Comparison of ENCODE assay signal across 1 cellular context in the genomic region with DNA sequence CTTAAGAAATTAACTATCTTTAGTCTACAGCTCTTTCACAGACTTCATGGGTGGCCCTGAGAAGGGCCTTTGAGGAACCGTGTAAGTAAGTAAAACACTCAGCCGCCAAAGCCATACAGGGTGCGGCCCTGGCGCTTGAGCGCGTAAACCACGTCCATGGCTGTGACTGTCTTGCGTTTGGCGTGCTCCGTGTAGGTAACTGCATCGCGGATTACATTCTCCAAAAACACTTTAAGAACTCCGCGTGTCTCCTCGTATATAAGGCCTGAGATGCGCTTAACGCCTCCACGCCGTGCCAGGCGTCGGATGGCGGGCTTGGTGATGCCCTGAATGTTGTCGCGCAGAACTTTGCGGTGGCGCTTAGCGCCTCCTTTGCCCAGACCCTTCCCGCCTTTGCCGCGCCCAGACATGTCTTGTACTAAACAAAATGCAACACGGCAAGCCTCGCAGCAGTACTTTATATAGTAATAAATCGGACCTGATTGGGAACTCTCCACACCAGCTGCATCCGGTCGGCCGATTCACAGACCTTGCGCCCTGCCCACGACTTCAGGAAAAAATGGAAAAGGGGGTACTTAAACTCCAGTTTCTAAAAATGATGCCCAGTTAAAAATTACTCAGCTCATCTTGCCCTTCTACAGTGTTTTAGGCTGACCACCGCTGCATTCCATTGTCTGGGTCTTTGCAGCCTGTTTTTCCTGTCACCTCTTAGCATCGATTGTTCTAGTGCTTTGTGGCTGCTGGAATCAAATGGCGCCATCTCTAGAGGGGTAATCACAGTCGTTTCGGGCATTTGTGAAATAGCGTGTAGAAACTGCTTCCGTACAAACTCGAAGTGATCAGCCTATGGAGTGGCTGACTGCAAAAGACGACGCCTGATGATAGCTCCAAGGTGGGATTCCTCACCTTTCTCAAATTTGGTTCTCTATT.
TF ChIP-seq lines count a peak whose summit lies in the region.

No MANE protein-coding gene starts in this region.

TF ChIP-seq in H1, 55 proteins besides CTCF, POLR2A, EP300 and RAD21:
- TF ChIP-seq, protein P1, sequence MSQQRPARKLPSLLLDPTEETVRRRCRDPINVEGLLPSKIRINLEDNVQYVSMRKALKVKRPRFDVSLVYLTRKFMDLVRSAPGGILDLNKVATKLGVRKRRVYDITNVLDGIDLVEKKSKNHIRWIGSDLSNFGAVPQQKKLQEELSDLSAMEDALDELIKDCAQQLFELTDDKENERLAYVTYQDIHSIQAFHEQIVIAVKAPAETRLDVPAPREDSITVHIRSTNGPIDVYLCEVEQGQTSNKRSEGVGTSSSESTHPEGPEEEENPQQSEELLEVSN (IDR thresholded peaks at IDR 0.05) = peak; percentile 74
- no peak for TF ChIP-seq MAFK (IDR thresholded peaks at IDR 0.05; ENCODE audit: low read depth, low read length)
- TF ChIP-seq HDAC6 (IDR thresholded peaks at IDR 0.05; ENCODE audit: low read depth, low read length) = no peak
- no peak for TF ChIP-seq SP2 (IDR thresholded peaks at IDR 0.05; ENCODE audit: low read length)
- TF ChIP-seq POLR2AphosphoS5 (IDR thresholded peaks at IDR 0.05; ENCODE audit: low read depth, low read length) = peak; percentile 99
- peak; percentile 41; the same call in 1 of the 2 replicates for TF ChIP-seq CREB1 (IDR thresholded peaks at IDR 0.05)
- TF ChIP-seq, protein P2, sequence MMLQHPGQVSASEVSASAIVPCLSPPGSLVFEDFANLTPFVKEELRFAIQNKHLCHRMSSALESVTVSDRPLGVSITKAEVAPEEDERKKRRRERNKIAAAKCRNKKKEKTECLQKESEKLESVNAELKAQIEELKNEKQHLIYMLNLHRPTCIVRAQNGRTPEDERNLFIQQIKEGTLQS (IDR thresholded peaks at IDR 0.05; ENCODE audit: insufficient read depth, low read depth, low read length) = no peak
- TF ChIP-seq JUN (IDR thresholded peaks at IDR 0.05; ENCODE audit: low read depth, low read length) = no peak
- TF ChIP-seq PHF8 (conservative IDR thresholded peaks at IDR 0.05; ENCODE audit: low read depth, low read length) = 0 out of 2 replicates have a peak, but pooled peaks have one; percentile 55
- peak; percentile 97 for TF ChIP-seq TAF1 (IDR thresholded peaks at IDR 0.05; ENCODE audit: low read depth, low read length)
- TF ChIP-seq RFX5 (IDR thresholded peaks at IDR 0.05; ENCODE audit: borderline replicate concordance, low read depth, low read length) = no peak
- TF ChIP-seq TBP (IDR thresholded peaks at IDR 0.05; ENCODE audit: low read depth, low read length) = peak; percentile 98
- no peak for TF ChIP-seq BCL11A (IDR thresholded peaks at IDR 0.05; ENCODE audit: low read depth in 2 of 2, low read length in 2 of 2)
- TF ChIP-seq CBX8 (IDR thresholded peaks at IDR 0.05; ENCODE audit: borderline replicate concordance, low read depth, low read length) = no peak
- peak; percentile 57; the same call in 1 of the 2 replicates for TF ChIP-seq YY1 (IDR thresholded peaks at IDR 0.05; ENCODE audit: low read depth, low read length)
- peak; percentile 55 for TF ChIP-seq CHD1 (IDR thresholded peaks at IDR 0.05; ENCODE audit: low read depth, low read length)
- TF ChIP-seq CEBPB (IDR thresholded peaks at IDR 0.05; ENCODE audit: low read depth, low read length) = no peak
- no peak for TF ChIP-seq NRF1 (IDR thresholded peaks at IDR 0.05; ENCODE audit: low read depth, low read length)
- TF ChIP-seq KDM5A (IDR thresholded peaks at IDR 0.05; ENCODE audit: low read length) = no peak
- TF ChIP-seq TAF7 (optimal IDR thresholded peaks at IDR 0.05; ENCODE audit: borderline replicate concordance, low read depth, low read length) = peak; percentile 96
- no peak for TF ChIP-seq SUZ12 (IDR thresholded peaks at IDR 0.05; ENCODE audit: low read length)
- TF ChIP-seq CTBP2 (IDR thresholded peaks at IDR 0.05; ENCODE audit: borderline replicate concordance, insufficient read depth, insufficient read length, low read length) = no peak
- TF ChIP-seq ATF2 (IDR thresholded peaks at IDR 0.05; ENCODE audit: low read length) = peak; percentile 86
- TF ChIP-seq GTF2F1 (IDR thresholded peaks at IDR 0.05; ENCODE audit: borderline replicate concordance, low read depth, low read length) = peak; percentile 96
- no peak for TF ChIP-seq ZNF274 (IDR thresholded peaks at IDR 0.05; ENCODE audit: borderline replicate concordance, extremely low read depth, low read length)
- no peak for TF ChIP-seq USF2 (IDR thresholded peaks at IDR 0.05; ENCODE audit: low read length)
- TF ChIP-seq HDAC2 (IDR thresholded peaks at IDR 0.05; ENCODE audit: borderline replicate concordance in 1 of 2, low read depth in 2 of 2, low read length in 2 of 2) = no peak
- TF ChIP-seq RBBP5 (IDR thresholded peaks at IDR 0.05; ENCODE audit: borderline replicate concordance, low read depth, low read length) = no peak
- TF ChIP-seq SIRT6 (IDR thresholded peaks at IDR 0.05; ENCODE audit: low read length) = no peak
- no peak for TF ChIP-seq ASH2L (IDR thresholded peaks at IDR 0.05; ENCODE audit: low read length)
- no peak for TF ChIP-seq SIX5 (IDR thresholded peaks at IDR 0.05; ENCODE audit: low read depth, low read length)
- TF ChIP-seq SP1 (IDR thresholded peaks at IDR 0.05; ENCODE audit: low read depth, low read length) = peak; percentile 80
- TF ChIP-seq RXRA (IDR thresholded peaks at IDR 0.05; ENCODE audit: insufficient read depth, low read depth, low read length) = no peak
- no peak for TF ChIP-seq KDM4A (IDR thresholded peaks at IDR 0.05; ENCODE audit: low read depth, low read length, severe bottlenecking)
- peak; percentile 92 for TF ChIP-seq SP4 (IDR thresholded peaks at IDR 0.05; ENCODE audit: low read length)
- TF ChIP-seq FOSL1 (IDR thresholded peaks at IDR 0.05; ENCODE audit: insufficient read depth, low read depth, low read length) = no peak
- no peak for TF ChIP-seq CBX5 (IDR thresholded peaks at IDR 0.05; ENCODE audit: low read depth, low read length)
- TF ChIP-seq SRF (IDR thresholded peaks at IDR 0.05; ENCODE audit: low read depth, low read length) = no peak
- TF ChIP-seq BACH1 (IDR thresholded peaks at IDR 0.05; ENCODE audit: low read length) = no peak
- TF ChIP-seq POU5F1 (IDR thresholded peaks at IDR 0.05; ENCODE audit: low read depth, low read length) = no peak
- peak; percentile 48 to 53; a peak in 1 of 4 replicates for TF ChIP-seq SIN3A (conservative IDR thresholded peaks at IDR 0.05 in 1 of 2, IDR thresholded peaks at IDR 0.05 in 1 of 2; ENCODE audit: low read depth in 1 of 2, low read length in 2 of 2)
- TF ChIP-seq NANOG (IDR thresholded peaks at IDR 0.05; ENCODE audit: insufficient read depth, low read depth, low read length, poor library complexity, severe bottlenecking) = no peak
- no peak for TF ChIP-seq EZH2 (IDR thresholded peaks at IDR 0.05; ENCODE audit: low read depth, low read length, severe bottlenecking)
- peak; percentile 56; the same call in 1 of the 2 replicates for TF ChIP-seq EGR1 (IDR thresholded peaks at IDR 0.05; ENCODE audit: borderline replicate concordance, low read depth, low read length)
- no peak for TF ChIP-seq BRCA1 (IDR thresholded peaks at IDR 0.05; ENCODE audit: low read depth, low read length)
- TF ChIP-seq SAP30 (IDR thresholded peaks at IDR 0.05; ENCODE audit: insufficient read depth, insufficient replicate concordance, low read length) = peak; percentile 27
- peak; percentile 77; the same call in 1 of the 2 replicates for TF ChIP-seq TCF12 (IDR thresholded peaks at IDR 0.05; ENCODE audit: low read depth, low read length)
